Comparison of ENCODE assay signal across 8 cellular contexts in the genomic region with DNA sequence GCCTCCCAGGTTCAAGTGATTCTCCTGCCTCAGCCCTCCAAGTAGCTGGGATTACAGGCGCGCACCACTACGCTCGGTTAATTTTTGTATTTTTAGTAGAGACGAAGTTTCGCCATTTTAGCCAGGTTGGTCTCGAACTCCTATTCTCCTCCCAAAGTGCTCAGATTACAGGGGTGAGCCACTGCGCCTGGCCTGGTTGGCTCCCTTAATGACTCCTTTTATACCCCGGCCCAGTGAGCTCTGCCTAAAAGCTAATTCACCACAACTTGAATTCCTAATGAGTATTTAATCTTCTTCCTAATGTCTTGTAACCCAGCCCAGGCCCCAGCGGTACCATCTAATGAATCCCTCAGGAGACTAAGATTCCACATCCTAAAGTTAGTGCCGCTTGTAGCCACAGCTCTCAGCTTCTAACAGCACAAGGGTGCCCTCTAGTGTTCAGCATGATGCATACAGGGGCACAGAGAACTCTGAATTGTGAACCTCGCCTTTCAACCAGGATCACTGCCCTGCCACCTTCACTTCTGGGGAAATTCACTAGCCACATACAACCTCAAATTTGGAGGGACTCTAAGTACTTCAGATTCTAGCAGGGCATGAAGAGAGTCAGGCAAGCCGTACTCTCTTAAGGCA.
A peak's percentile ranks its signal among the peaks of the same experiment; 100 is the strongest.
DNase-seq lines count a peak whose midpoint lies in the region; ATAC-seq and TF ChIP-seq lines count a peak whose summit lies in the region.

No MANE protein-coding gene starts in this region.

- no peaks in the 10 kb centered on the region for H3K27me3 ChIP-seq in CD4-positive, alpha-beta T cell (ENCODE audit: control insufficient read depth, insufficient read depth, low read length)

- no peaks in the 10 kb centered on the region for H3K4me1 Mint-ChIP-seq in CD4-positive, alpha-beta T cell (ENCODE audit: low read depth)
- H3K4me1 Mint-ChIP-seq in activated CD8-positive, alpha-beta T cell treated with anti-CD3 and anti-CD28 coated beads, Interleukin-2, amount 10 ng/mL, durations not matched to agents 7 days and 5 days (ENCODE audit: low read depth) = no peaks in the 10 kb centered on the region
- H3K4me1 Mint-ChIP-seq in naive thymus-derived CD8-positive, alpha-beta T cell = no peaks in the 10 kb centered on the region

- no peaks in the 10 kb centered on the region for H3K9me3 Mint-ChIP-seq in CD4-positive, alpha-beta T cell
- no peaks in the 10 kb centered on the region for H3K9me3 Mint-ChIP-seq in activated CD8-positive, alpha-beta T cell treated with anti-CD3 and anti-CD28 coated beads, Interleukin-2, amount 10 ng/mL, durations not matched to agents 7 days and 5 days (ENCODE audit: insufficient read depth)
- no peaks in the 10 kb centered on the region for H3K9me3 Mint-ChIP-seq in naive thymus-derived CD8-positive, alpha-beta T cell

- POLR2A ChIA-PET in CD4-positive, alpha-beta T cell (lab: Charles Lee) = no interaction called here
- POLR2A ChIA-PET in activated CD8-positive, alpha-beta T cell treated with anti-CD3 and anti-CD28 coated beads, Interleukin-2, amount 10 ng/mL, durations not matched to agents 7 days and 5 days (lab: Charles Lee) = no interaction called here
- POLR2A ChIA-PET in naive thymus-derived CD8-positive, alpha-beta T cell (lab: Charles Lee) = no interaction called here

- H3K4me3 ChIP-seq in epithelial cell of proximal tubule (ENCODE audit: low read depth, low read length) = no peak overlapping the region

- no peaks in the 10 kb centered on the region for H3K9me3 ChIP-seq in CD4-positive, alpha-beta T cell (ENCODE audit: control insufficient read depth, low read length)

- H3K27ac ChIP-seq in CD4-positive, alpha-beta T cell (ENCODE audit: low read depth, low read length) = no peak overlapping the region

- H3K36me3 Mint-ChIP-seq in CD4-positive, alpha-beta T cell (ENCODE audit: low read depth) = no peaks in the 10 kb centered on the region
- H3K36me3 Mint-ChIP-seq in activated CD8-positive, alpha-beta T cell treated with anti-CD3 and anti-CD28 coated beads, Interleukin-2, amount 10 ng/mL, durations not matched to agents 7 days and 5 days (ENCODE audit: low read depth) = no peaks in the 10 kb centered on the region
- H3K36me3 Mint-ChIP-seq in naive thymus-derived CD8-positive, alpha-beta T cell = no peaks in the 10 kb centered on the region

- ATAC-seq in CD4-positive, alpha-beta T cell (ENCODE audit: poor library complexity) = peak; percentile 32
- ATAC-seq in GM18873 (IDR thresholded peaks at IDR 0.05; ENCODE audit: low FRiP score, unreplicated experiment) (peak; percentile 68), HG03159 (IDR thresholded peaks at IDR 0.05; ENCODE audit: unreplicated experiment) (peak; percentile 94)
- ATAC-seq in activated CD8-positive, alpha-beta T cell treated with anti-CD3 and anti-CD28 coated beads, Interleukin-2, amount 10 ng/mL, durations not matched to agents 7 days and 5 days = peak; percentile 49
- ATAC-seq in naive thymus-derived CD8-positive, alpha-beta T cell = peak in 1 of 2 donors; percentile 53

- CTCF ChIA-PET in CD4-positive, alpha-beta T cell (lab: Charles Lee) = interaction anchor here (1.3 kb wide), 1 partner anchor 11 kb away, joined by 8 read pairs; no protein-coding TSS in a partner anchor
- CTCF ChIA-PET in activated CD8-positive, alpha-beta T cell treated with anti-CD3 and anti-CD28 coated beads, Interleukin-2, amount 10 ng/mL, durations not matched to agents 7 days and 5 days (lab: Charles Lee) = interaction anchor here (0.8 kb wide), 1 partner anchor 24 kb away, joined by 3 read pairs; no protein-coding TSS in a partner anchor

- DNase-seq in CD4-positive, alpha-beta T cell = peak in 9 of 10 experiments; percentile 1 to 21 (median 5)
- DNase-seq in NCI-H510A treated with DMSO at 0.1 percent for 48 hours (lab: John Stamatoyannopoulos, UW) = peak; percentile 70
- peak; percentile 45 for DNase-seq in activated CD8-positive, alpha-beta T cell treated with anti-CD3 and anti-CD28 coated beads, Interleukin-2, amount 10 ng/mL, durations not matched to agents 7 days and 5 days
- DNase-seq in epithelial cell of proximal tubule (ENCODE audit: low read depth) = no peak
- peak in 9 of 10 donors; percentile 1 to 64 (median 22) for DNase-seq in naive thymus-derived CD8-positive, alpha-beta T cell
- peak; percentile 56 for DNase-seq in ureter (ENCODE audit: low spot score)

- peak; percentile 73 for TF ChIP-seq CTCF in CD4-positive, alpha-beta T cell (IDR thresholded peaks at IDR 0.05)
- peak; percentile 72 for TF ChIP-seq CTCF in epithelial cell of proximal tubule (conservative IDR thresholded peaks at IDR 0.05; ENCODE audit: low read depth, low read length)

- no peak overlapping the region for H3K4me3 Mint-ChIP-seq in CD4-positive, alpha-beta T cell
- no peak overlapping the region for H3K4me3 Mint-ChIP-seq in activated CD8-positive, alpha-beta T cell treated with anti-CD3 and anti-CD28 coated beads, Interleukin-2, amount 10 ng/mL, durations not matched to agents 7 days and 5 days
- H3K4me3 Mint-ChIP-seq in naive thymus-derived CD8-positive, alpha-beta T cell = no peak overlapping the region

- intact Hi-C loops in CD4-positive, alpha-beta T cell (cut with DNase I, micrococcal nuclease) = loop anchor here (2.0 to 5.0 kb wide), 2 partner anchors 656 to 657 kb away; no protein-coding TSS in a partner anchor

- peaks cover 5% of the 10 kb centered on the region for H3K27me3 Mint-ChIP-seq in CD4-positive, alpha-beta T cell
- no peaks in the 10 kb centered on the region for H3K27me3 Mint-ChIP-seq in activated CD8-positive, alpha-beta T cell treated with anti-CD3 and anti-CD28 coated beads, Interleukin-2, amount 10 ng/mL, durations not matched to agents 7 days and 5 days (ENCODE audit: low read depth)
- H3K27me3 Mint-ChIP-seq in naive thymus-derived CD8-positive, alpha-beta T cell = peaks cover 0 to 3% (median 0%) of the 10 kb centered on the region in 5 donors

- H3K27ac Mint-ChIP-seq in CD4-positive, alpha-beta T cell = no peak overlapping the region
- no peak overlapping the region for H3K27ac Mint-ChIP-seq in activated CD8-positive, alpha-beta T cell treated with anti-CD3 and anti-CD28 coated beads, Interleukin-2, amount 10 ng/mL, durations not matched to agents 7 days and 5 days
- no peak overlapping the region for H3K27ac Mint-ChIP-seq in naive thymus-derived CD8-positive, alpha-beta T cell
